ENCODE assay signal across 13 cellular contexts in genomic region chr4:95204873-95205272, GRCh38.
DNase-seq lines count a peak whose midpoint lies in the region; ATAC-seq, FAIRE-seq and TF ChIP-seq lines count a peak whose summit lies in the region.
"Had no signal": no experiment of that assay in that cellular context is flagged by ENCODE, and none has a peak within 500 bp of the region (broad histone marks: within the 10 kb centered on the region; RNA-seq: fewer than 3 reads in every experiment).

No MANE protein-coding gene starts in this region.

- no TSS peak for BruUV-seq in Caco-2 (replicated peaks; lab: Mats Ljungman, UMichigan)

- DNase-seq in Caco-2 (peak in 1 of 2 experiments; percentile 26), HFFc6 (no peak), astrocyte (ENCODE audit: low read depth) (no peak), keratinocyte (ENCODE audit: low read depth, low spot score) (no peak), SW480 (ENCODE audit: low spot score) (no peak), GM10248 (ENCODE audit: extremely low spot score) (no peak)
- no peak for DNase-seq in activated CD4-positive, alpha-beta T cell treated with anti-CD3 and anti-CD28 coated beads for 36 hours
- DNase-seq in activated T-cell treated with anti-CD3 and anti-CD28 coated beads, Interleukin-2, amount 50 U/mL, for 48 hours = no peak
- DNase-seq: NCI-H146, RPMI8226 had no signal

- H3K27ac ChIP-seq in astrocyte (ENCODE audit: low read depth, low read length) (no peak overlapping the region), keratinocyte (ENCODE audit: control insufficient read depth, insufficient read depth, low read length) (no peak overlapping the region)

- H3K36me3 Mint-ChIP-seq in Caco-2 (ENCODE audit: insufficient read depth, unreplicated experiment) (no peaks in the 10 kb centered on the region), HFFc6 (ENCODE audit: low read depth) (no peaks in the 10 kb centered on the region), astrocyte (ENCODE audit: low read depth, unreplicated experiment) (no peaks in the 10 kb centered on the region)
- no peaks in the 10 kb centered on the region for H3K36me3 Mint-ChIP-seq in activated CD4-positive, alpha-beta T cell treated with anti-CD3 and anti-CD28 coated beads for 36 hours (ENCODE audit: low read depth)
- H3K36me3 Mint-ChIP-seq: activated naive CD4-positive, alpha-beta T cell treated with anti-CD3 and anti-CD28 coated beads, Interleukin-2, amount 50 U/mL, for 24 hours; natural killer cell treated with Interleukin-12 subunit alpha and Interleukin-12 subunit beta and Interleukin-15 and Interleukin-18, amount 100 ng/mL, for 72 hours; stimulated activated effector memory CD8-positive, alpha-beta T cell treated with anti-CD3 and anti-CD28 coated beads, Interleukin-12 subunit alpha, Interleukin-12 subunit beta, amount 100 ng/mL, for 72 hours had no signal

- TF ChIP-seq CTCF in Caco-2 (IDR thresholded peaks at IDR 0.05; ENCODE audit: insufficient read depth in 1 of 2, low read depth in 1 of 2, low read length in 1 of 2, severe bottlenecking in 1 of 2, unreplicated experiment in 1 of 2) (peak; percentile 41 to 57), HFFc6 (IDR thresholded peaks at IDR 0.05) (peak; percentile 27; the same call in 1 of the 2 replicates), astrocyte (IDR thresholded peaks at IDR 0.05; ENCODE audit: insufficient read depth, low read depth, low read length) (peak; percentile 50), keratinocyte (optimal IDR thresholded peaks at IDR 0.05 in 1 of 3, IDR thresholded peaks at IDR 0.05 in 1 of 3, conservative IDR thresholded peaks at IDR 0.05 in 1 of 3; ENCODE audit: extremely low read depth in 1 of 3, insufficient read depth in 2 of 3, low read length in 3 of 3) (peak in 2 of 3 experiments; percentile 15), GM10248 (IDR thresholded peaks at IDR 0.05; ENCODE audit: control extremely low read depth, extremely low read depth, low read depth, missing control alignments) (no peak)

- ATAC-seq in activated CD4-positive, alpha-beta T cell treated with anti-CD3 and anti-CD28 coated beads for 36 hours = no peak
- ATAC-seq: natural killer cell treated with Interleukin-12 subunit alpha and Interleukin-12 subunit beta and Interleukin-15 and Interleukin-18, amount 100 ng/mL, for 72 hours; stimulated activated effector memory CD8-positive, alpha-beta T cell treated with anti-CD3 and anti-CD28 coated beads, Interleukin-12 subunit alpha, Interleukin-12 subunit beta, amount 100 ng/mL, for 72 hours had no signal

- H3K27me3 Mint-ChIP-seq in Caco-2 (ENCODE audit: insufficient read depth, unreplicated experiment) (no peaks in the 10 kb centered on the region), HFFc6 (ENCODE audit: insufficient read depth) (peaks cover 2% of the 10 kb centered on the region), astrocyte (ENCODE audit: low read depth, unreplicated experiment) (no peaks in the 10 kb centered on the region)
- H3K27me3 Mint-ChIP-seq in activated CD4-positive, alpha-beta T cell treated with anti-CD3 and anti-CD28 coated beads for 36 hours = no peaks in the 10 kb centered on the region
- H3K27me3 Mint-ChIP-seq: activated naive CD4-positive, alpha-beta T cell treated with anti-CD3 and anti-CD28 coated beads, Interleukin-2, amount 50 U/mL, for 24 hours had no signal

- dilution Hi-C loops in keratinocyte (cut with MboI; ENCODE audit: extremely low pct_ligation_motif_present, low sequenced_read_pairs) = no loop called here

- H3K4me3 Mint-ChIP-seq in Caco-2 (ENCODE audit: unreplicated experiment) (no peak overlapping the region), HFFc6 (no peak overlapping the region), astrocyte (ENCODE audit: unreplicated experiment) (no peak overlapping the region)
- H3K4me3 Mint-ChIP-seq in activated CD4-positive, alpha-beta T cell treated with anti-CD3 and anti-CD28 coated beads for 36 hours = no peak overlapping the region
- H3K4me3 Mint-ChIP-seq: activated naive CD4-positive, alpha-beta T cell treated with anti-CD3 and anti-CD28 coated beads, Interleukin-2, amount 50 U/mL, for 24 hours; natural killer cell treated with Interleukin-12 subunit alpha and Interleukin-12 subunit beta and Interleukin-15 and Interleukin-18, amount 100 ng/mL, for 72 hours; stimulated activated effector memory CD8-positive, alpha-beta T cell treated with anti-CD3 and anti-CD28 coated beads, Interleukin-12 subunit alpha, Interleukin-12 subunit beta, amount 100 ng/mL, for 72 hours had no signal

- CTCF ChIA-PET in Caco-2 (lab: Charles Lee) (interaction anchor here (0.5 to 0.8 kb wide), 5 partner anchors 16 to 458 kb away, joined by 3 to 5 read pairs (median 4); no protein-coding TSS in a partner anchor), GM10248 (lab: Yijun Ruan, JAX) (interaction anchor here (1.0 to 1.9 kb wide), 4 partner anchors 9 to 37 kb away, joined by 3 to 6 read pairs (median 4); no protein-coding TSS in a partner anchor)
- CTCF ChIA-PET in activated CD4-positive, alpha-beta T cell treated with anti-CD3 and anti-CD28 coated beads for 36 hours (lab: Charles Lee) = no interaction called here

- no peak overlapping the region for H2AFZ ChIP-seq in astrocyte (ENCODE audit: low read depth, low read length)
- no peak overlapping the region for H2AFZ ChIP-seq in keratinocyte (ENCODE audit: control insufficient read depth, low read length)

- no peaks in the 10 kb centered on the region for H3K36me3 ChIP-seq in Caco-2 (ENCODE audit: control insufficient read depth, insufficient read depth, low read length)
- no peaks in the 10 kb centered on the region for H3K36me3 ChIP-seq in astrocyte (ENCODE audit: insufficient read depth, low read length)
- no peaks in the 10 kb centered on the region for H3K36me3 ChIP-seq in keratinocyte (ENCODE audit: control insufficient read depth in 2 of 2, extremely low read depth in 1 of 2, insufficient read depth in 2 of 2, low read length in 2 of 2)

- H3K27me3 ChIP-seq in Caco-2 (replicated peaks; ENCODE audit: control insufficient read depth, insufficient read depth, low read length) (no peaks in the 10 kb centered on the region), astrocyte (ENCODE audit: insufficient read depth, low read length) (no peaks in the 10 kb centered on the region), keratinocyte (ENCODE audit: control insufficient read depth, extremely low read depth, insufficient read depth, low read length) (no peaks in the 10 kb centered on the region)

- FAIRE-seq in astrocyte (lab: Jason Lieb, UNC) = no peak
- no peak for FAIRE-seq in keratinocyte (lab: Jason Lieb, UNC)

- H3K4me1 ChIP-seq in Caco-2 (no peaks in the 10 kb centered on the region), astrocyte (ENCODE audit: insufficient read depth, low read length) (no peaks in the 10 kb centered on the region), keratinocyte (ENCODE audit: control insufficient read depth, extremely low read depth, insufficient read depth, low read length) (no peaks in the 10 kb centered on the region)

- no peak overlapping the region for H3K9ac ChIP-seq in astrocyte (ENCODE audit: low read length)
- no peak overlapping the region for H3K9ac ChIP-seq in keratinocyte (ENCODE audit: control insufficient read depth, extremely low read depth, insufficient read depth, low read length)

- H3K79me2 ChIP-seq in astrocyte (ENCODE audit: insufficient read depth, low read length) (no peaks in the 10 kb centered on the region), keratinocyte (ENCODE audit: control insufficient read depth, insufficient read depth, low read length) (no peaks in the 10 kb centered on the region)

- POLR2A ChIA-PET in Caco-2 (lab: Charles Lee) = no interaction called here
- POLR2A ChIA-PET in GM10248 (lab: Yijun Ruan, JAX) = no interaction called here
- POLR2A ChIA-PET in activated CD4-positive, alpha-beta T cell treated with anti-CD3 and anti-CD28 coated beads for 36 hours (lab: Charles Lee) = no interaction called here

- H3K9me3 Mint-ChIP-seq in Caco-2 (ENCODE audit: unreplicated experiment) (no peaks in the 10 kb centered on the region), HFFc6 (no peaks in the 10 kb centered on the region; the same call in 1 of the 2 replicates), astrocyte (ENCODE audit: unreplicated experiment) (peaks cover 2% of the 10 kb centered on the region)
- no peaks in the 10 kb centered on the region for H3K9me3 Mint-ChIP-seq in activated CD4-positive, alpha-beta T cell treated with anti-CD3 and anti-CD28 coated beads for 36 hours (ENCODE audit: low read depth)
- H3K9me3 Mint-ChIP-seq: activated naive CD4-positive, alpha-beta T cell treated with anti-CD3 and anti-CD28 coated beads, Interleukin-2, amount 50 U/mL, for 24 hours; natural killer cell treated with Interleukin-12 subunit alpha and Interleukin-12 subunit beta and Interleukin-15 and Interleukin-18, amount 100 ng/mL, for 72 hours; stimulated activated effector memory CD8-positive, alpha-beta T cell treated with anti-CD3 and anti-CD28 coated beads, Interleukin-12 subunit alpha, Interleukin-12 subunit beta, amount 100 ng/mL, for 72 hours had no signal

- no peak overlapping the region for H3K4me3 ChIP-seq in Caco-2 (ENCODE audit: low read depth, low read length)
- H3K4me3 ChIP-seq in astrocyte (ENCODE audit: insufficient read depth, low read depth, low read length) = no peak overlapping the region
- no peak overlapping the region for H3K4me3 ChIP-seq in keratinocyte (ENCODE audit: control insufficient read depth in 2 of 3, extremely low read depth in 1 of 3, insufficient read depth in 2 of 3, low read depth in 1 of 3, low read length in 3 of 3)

- H3K27ac Mint-ChIP-seq in Caco-2 (ENCODE audit: unreplicated experiment) = no peak overlapping the region
- H3K27ac Mint-ChIP-seq in HFFc6 = no peak overlapping the region
- peak overlapping the region; percentile 41 for H3K27ac Mint-ChIP-seq in astrocyte (ENCODE audit: unreplicated experiment)
- H3K27ac Mint-ChIP-seq in activated CD4-positive, alpha-beta T cell treated with anti-CD3 and anti-CD28 coated beads for 36 hours = no peak overlapping the region
- H3K27ac Mint-ChIP-seq: activated naive CD4-positive, alpha-beta T cell treated with anti-CD3 and anti-CD28 coated beads, Interleukin-2, amount 50 U/mL, for 24 hours; natural killer cell treated with Interleukin-12 subunit alpha and Interleukin-12 subunit beta and Interleukin-15 and Interleukin-18, amount 100 ng/mL, for 72 hours; stimulated activated effector memory CD8-positive, alpha-beta T cell treated with anti-CD3 and anti-CD28 coated beads, Interleukin-12 subunit alpha, Interleukin-12 subunit beta, amount 100 ng/mL, for 72 hours had no signal

- H3K9me1 ChIP-seq in keratinocyte (ENCODE audit: control insufficient read depth, extremely low read depth, insufficient read depth, low read length) = no peaks in the 10 kb centered on the region

- H3K4me2 ChIP-seq in astrocyte (ENCODE audit: low read length) = no peak overlapping the region
- H3K4me2 ChIP-seq in keratinocyte (ENCODE audit: control insufficient read depth, extremely low read depth, insufficient read depth, low read depth, low read length) = no peak overlapping the region

- no peaks in the 10 kb centered on the region for H3K4me1 Mint-ChIP-seq in Caco-2 (ENCODE audit: low read depth, unreplicated experiment)
- no peaks in the 10 kb centered on the region for H3K4me1 Mint-ChIP-seq in HFFc6 (ENCODE audit: low read depth)
- H3K4me1 Mint-ChIP-seq in astrocyte (ENCODE audit: low read depth, unreplicated experiment) = peaks cover 9% of the 10 kb centered on the region
- no peaks in the 10 kb centered on the region for H3K4me1 Mint-ChIP-seq in activated CD4-positive, alpha-beta T cell treated with anti-CD3 and anti-CD28 coated beads for 36 hours
- H3K4me1 Mint-ChIP-seq: activated naive CD4-positive, alpha-beta T cell treated with anti-CD3 and anti-CD28 coated beads, Interleukin-2, amount 50 U/mL, for 24 hours; stimulated activated effector memory CD8-positive, alpha-beta T cell treated with anti-CD3 and anti-CD28 coated beads, Interleukin-12 subunit alpha, Interleukin-12 subunit beta, amount 100 ng/mL, for 72 hours had no signal

- H4K20me1 ChIP-seq in astrocyte (ENCODE audit: insufficient read depth, low read length) (no peaks in the 10 kb centered on the region), keratinocyte (ENCODE audit: control insufficient read depth, extremely low read depth, insufficient read depth, low read length) (no peaks in the 10 kb centered on the region)

- no peaks in the 10 kb centered on the region for H3K9me3 ChIP-seq in Caco-2
- H3K9me3 ChIP-seq in astrocyte (ENCODE audit: insufficient read depth, low read depth, low read length) = no peaks in the 10 kb centered on the region
- H3K9me3 ChIP-seq in keratinocyte (ENCODE audit: control insufficient read depth, low read depth, low read length) = no peaks in the 10 kb centered on the region

- intact Hi-C loops in Caco-2 (cut with micrococcal nuclease; ENCODE audit: unreplicated experiment) = loop anchor here (1.0 kb wide), 1 partner anchor 39 kb away; no protein-coding TSS in a partner anchor
- intact Hi-C loops in activated CD4-positive, alpha-beta T cell treated with anti-CD3 and anti-CD28 coated beads for 36 hours (cut with DNase I, micrococcal nuclease) = no loop called here
